ENCODE assay signal across 1 cellular context in the genomic region with DNA sequence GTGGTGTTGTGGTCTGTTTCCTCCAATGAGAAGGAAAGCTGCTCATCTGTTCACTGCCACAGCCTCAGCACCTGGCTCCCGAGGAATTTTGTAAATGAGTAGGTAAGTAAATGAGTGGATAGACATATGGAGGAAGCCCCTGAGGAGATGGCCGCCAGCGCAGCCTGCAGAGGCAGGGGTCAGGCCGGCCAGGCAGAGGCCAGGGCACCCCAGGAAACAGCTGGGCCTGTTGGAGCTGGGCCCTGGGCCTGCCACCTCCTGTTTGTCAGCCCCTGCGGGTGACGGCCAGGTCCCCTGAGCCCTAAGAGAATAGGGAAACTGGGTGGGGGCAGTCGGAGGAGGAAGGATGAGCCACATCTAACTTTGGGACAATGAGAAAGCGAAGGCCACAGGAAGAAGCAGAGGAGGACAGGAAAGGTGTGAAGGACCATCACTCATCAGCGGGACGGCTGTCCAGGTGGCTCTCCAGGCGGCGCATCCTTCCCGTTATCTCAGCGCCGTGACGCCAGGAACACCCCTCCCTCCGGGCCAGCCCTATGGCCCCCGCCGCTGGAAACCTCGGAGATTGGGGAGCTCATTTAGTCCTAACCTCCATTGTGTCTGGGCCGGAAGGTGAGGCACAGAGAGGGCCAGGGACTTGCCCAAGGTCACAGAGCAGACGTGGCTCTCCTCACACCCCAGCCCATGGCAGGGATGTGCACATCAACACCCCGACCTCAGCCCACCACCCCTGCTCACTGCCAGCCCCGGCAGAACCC.
TF ChIP-seq lines count a peak whose summit lies in the region.

No MANE protein-coding gene starts in this region.

TF ChIP-seq in HepG2, 621 proteins besides CTCF, POLR2A, EP300 and RAD21 (continued from another document):
- TF ChIP-seq PRDM15 (CRISPR knock-in tag; IDR thresholded peaks at IDR 0.05), result no peak
